In genomic region chr13:31980842-31981241, GRCh38 we compare ENCODE assay signal across 16 cellular contexts. TPM values are rescaled to one million over a fixed set of nuclear protein-coding genes. Genes with fewer than 3 reads are reported as not detected.
DNase-seq lines count a peak whose midpoint lies in the region; ATAC-seq and TF ChIP-seq lines count a peak whose summit lies in the region.
"Had no signal": no experiment of that assay in that cellular context is flagged by ENCODE, and none has a peak within 500 bp of the region (broad histone marks: within the 10 kb centered on the region; RNA-seq: fewer than 3 reads in every experiment).

No MANE protein-coding gene starts in this region.

- peaks cover 13% of the 10 kb centered on the region for H3K4me1 ChIP-seq in foreskin keratinocyte
- H3K4me1 ChIP-seq in osteoblast (ENCODE audit: insufficient read depth, low read length), result peaks cover 11% of the 10 kb centered on the region

- no peak for TF ChIP-seq CTCF in foreskin keratinocyte (conservative IDR thresholded peaks at IDR 0.05)
- TF ChIP-seq CTCF in osteoblast (IDR thresholded peaks at IDR 0.05; ENCODE audit: extremely low read depth, low read depth, low read length), result no peak

- H3K79me2 ChIP-seq in osteoblast (ENCODE audit: insufficient read depth, low read length), result no peaks in the 10 kb centered on the region

- H3K27me3 ChIP-seq in foreskin keratinocyte (no peaks in the 10 kb centered on the region), osteoblast (ENCODE audit: insufficient read depth, low read length) (no peaks in the 10 kb centered on the region)

- DNase-seq in DMS53 (lab: John Stamatoyannopoulos, UW) (peak; percentile 62), NCI-H69 (lab: John Stamatoyannopoulos, UW) (peak; percentile 83), foreskin keratinocyte (peak in 1 of 2 donors; percentile 28), renal cortical epithelial cell (ENCODE audit: low read depth) (peak; percentile 41), osteoblast (ENCODE audit: insufficient read length, low spot score, missing footprints) (no peak)
- DNase-seq: H7, Kasumi-1, MM.1S, NCI-H1048, NCI-H1417 treated with DMSO at 0.1 percent for 48 hours, NCI-H526, SHP77 treated with DMSO at 0.1 percent for 48 hours, SK-N-SH had no signal

- no peaks in the 10 kb centered on the region for H3K36me3 ChIP-seq in osteoblast (ENCODE audit: insufficient read depth, low read length)

- peak; percentile 30 for ATAC-seq in foreskin keratinocyte
- ATAC-seq in GM18868 (IDR thresholded peaks at IDR 0.05; ENCODE audit: unreplicated experiment), result no peak
- no peak for ATAC-seq in GM21447 (IDR thresholded peaks at IDR 0.05; ENCODE audit: unreplicated experiment)
- ATAC-seq: A549 had no signal

- no peak overlapping the region for H3K4me3 ChIP-seq in osteoblast (ENCODE audit: insufficient read depth, low read length)
- H3K4me3 ChIP-seq: A549 had no signal

- no peaks in the 10 kb centered on the region for H3K9me3 ChIP-seq in osteoblast (ENCODE audit: low read depth, low read length)
- H3K9me3 ChIP-seq: A549, SK-N-SH had no signal

- H3K27ac ChIP-seq in foreskin keratinocyte (no peak overlapping the region), osteoblast (ENCODE audit: low read depth, low read length) (no peak overlapping the region)

- no peak overlapping the region for H3K4me2 ChIP-seq in osteoblast (ENCODE audit: insufficient read depth, low read length)
- H3K4me2 ChIP-seq: A549, SK-N-SH had no signal

- H2AFZ ChIP-seq in osteoblast (ENCODE audit: low read length), result no peak overlapping the region

- no peaks in the 10 kb centered on the region for H4K20me1 ChIP-seq in osteoblast (ENCODE audit: insufficient read depth, low read length)

RNA-seq across cellular contexts. Expression of gene FRY, which starts 50.7 kb away (rescaled TPM):
- total RNA-seq in foreskin keratinocyte, result 0.21 and 0.48 TPM in 2 replicates
- 0.04 and 0.19 TPM in 2 replicates for polyA plus RNA-seq in foreskin keratinocyte
- total RNA-seq in renal cortical epithelial cell, result 2.6 and 16.2 TPM in 2 replicates
- total RNA-seq in osteoblast, result 8.3 and 12.3 TPM in 2 replicates
